In genomic region chr21:26795866-26796329, GRCh38 we compare ENCODE assay signal across 8 cellular contexts. TPM values are rescaled to one million over a fixed set of nuclear protein-coding genes. Genes with fewer than 3 reads are reported as not detected.
A peak's percentile ranks its signal among the peaks of the same experiment; 100 is the strongest.
DNase-seq lines count a peak whose midpoint lies in the region; ATAC-seq lines count a peak whose summit lies in the region.

No MANE protein-coding gene starts in this region.

- DNase-seq in AG08395 (ENCODE audit: low spot score): peak; percentile 70
- peak; percentile 91 for DNase-seq in NCI-H226
- peak; percentile 23 for DNase-seq in epidermal melanocyte (ENCODE audit: insufficient read length, low spot score)
- peak; percentile 82 for DNase-seq in myocyte (ENCODE audit: low read depth)
- no peak for DNase-seq in SK-N-DZ (ENCODE audit: low spot score)
- DNase-seq in activated T-cell treated with anti-CD3 and anti-CD28 coated beads, Interleukin-2, amount 50 U/mL, for 1 hour: no peak

- ATAC-seq in HG03280 (IDR thresholded peaks at IDR 0.05; ENCODE audit: unreplicated experiment) (no peak), HG02571 (IDR thresholded peaks at IDR 0.05; ENCODE audit: unreplicated experiment) (no peak)

RNA-seq across cellular contexts. Expression of gene ADAMTS1, which starts 49.3 kb away (rescaled TPM):
- total RNA-seq in myocyte: 21.4 and 23.0 TPM in 2 replicates
- 38.5 TPM for polyA plus RNA-seq in myocyte (2012)
- 2.8 and 3.2 TPM in 2 replicates for polyA plus RNA-seq in SK-N-DZ (2014; cell fraction: cytosol; rRNA removed)
- 6.7 and 8.8 TPM in 2 replicates for polyA plus RNA-seq in SK-N-DZ (2014; cell fraction: nucleus; rRNA removed)

Comparison
In these comparisons a context has a peak if more than half of its experiments do, and no peak if none do; other contexts are left out.
1. DNase-seq: peak in AG08395 (single experiment), NCI-H226 (single experiment), epidermal melanocyte (single experiment) and myocyte (single experiment); none in SK-N-DZ (single experiment) and activated T-cell treated with anti-CD3 and anti-CD28 coated beads, Interleukin-2, amount 50 U/mL, for 1 hour (single experiment).